Comparison of ENCODE assay signal across 16 cellular contexts in genomic region chr2:38109732-38110181, GRCh38. TPM values are rescaled to one million over a fixed set of nuclear protein-coding genes. Genes with fewer than 3 reads are reported as not detected.
DNase-seq lines count a peak whose midpoint lies in the region; ATAC-seq and TF ChIP-seq lines count a peak whose summit lies in the region.
"Had no signal": no experiment of that assay in that cellular context is flagged by ENCODE, and none has a peak within 500 bp of the region (broad histone marks: within the 10 kb centered on the region; RNA-seq: fewer than 3 reads in every experiment).

No MANE protein-coding gene starts in this region.

- H3K4me1 ChIP-seq in esophagus (ENCODE audit: control insufficient read depth in 2 of 2, insufficient read depth in 2 of 2, low read length in 1 of 2) = peaks cover 6 to 7% of the 10 kb centered on the region in 2 donors

- H3K36me3 ChIP-seq in esophagus (ENCODE audit: control insufficient read depth in 2 of 2, insufficient read depth in 2 of 2, low read length in 1 of 2) = no peaks in the 10 kb centered on the region
- H3K36me3 ChIP-seq: BLaER1 treated with 17β-estradiol and CSF1 and Interleukin-3, amounts not matched to agents 10 nM and 100 nM; MG63; right atrium auricular region; tibial artery had no signal

- H3K4me3 ChIP-seq in esophagus (ENCODE audit: low read depth in 1 of 2, low read length in 2 of 2) = no peak overlapping the region
- H3K4me3 ChIP-seq: BLaER1 treated with 17β-estradiol and CSF1 and Interleukin-3, amounts not matched to agents 10 nM and 100 nM; MG63; right atrium auricular region; tibial artery had no signal

- peak overlapping the region in 2 of 3 experiments; percentile 4 to 48 for H3K4me3 Mint-ChIP-seq in nephron
- H3K4me3 Mint-ChIP-seq: activated CD4-positive, alpha-beta T cell treated with anti-CD3 and anti-CD28 coated beads, Interleukin-2, amount 10 ng/mL, durations not matched to agents 7 days and 5 days; central memory CD8-positive, alpha-beta T cell had no signal

- peaks cover 76% of the 10 kb centered on the region for H3K4me1 Mint-ChIP-seq in nephron
- H3K4me1 Mint-ChIP-seq: central memory CD8-positive, alpha-beta T cell had no signal

- peaks cover 14% of the 10 kb centered on the region for H3K9me3 Mint-ChIP-seq in nephron
- H3K9me3 Mint-ChIP-seq: central memory CD8-positive, alpha-beta T cell had no signal

- H3K36me3 Mint-ChIP-seq in nephron (ENCODE audit: low read depth) = peaks cover 9% of the 10 kb centered on the region

- H3K27ac ChIP-seq in esophagus (ENCODE audit: low read depth in 2 of 2, low read length in 1 of 2) = peak overlapping the region; percentile 61 to 79
- H3K27ac ChIP-seq: BLaER1 treated with 17β-estradiol and CSF1 and Interleukin-3, amounts not matched to agents 10 nM and 100 nM; right atrium auricular region; tibial artery had no signal

- 27 to 30% methylated on average over 4 of the region's 4 CpGs for WGBS in esophagus, 2 donors

- H3K27ac Mint-ChIP-seq in nephron = peak overlapping the region; percentile 96 to 99 (median 97)
- H3K27ac Mint-ChIP-seq: activated CD4-positive, alpha-beta T cell treated with anti-CD3 and anti-CD28 coated beads, Interleukin-2, amount 10 ng/mL, durations not matched to agents 7 days and 5 days had no signal

- no peaks in the 10 kb centered on the region for H3K27me3 ChIP-seq in esophagus (ENCODE audit: control insufficient read depth in 1 of 2, insufficient read depth in 2 of 2, low read length in 2 of 2)
- H3K27me3 ChIP-seq: BLaER1 treated with 17β-estradiol and CSF1 and Interleukin-3, amounts not matched to agents 10 nM and 100 nM; MG63; right atrium auricular region; tibial artery had no signal

- no peaks in the 10 kb centered on the region for H3K9me3 ChIP-seq in esophagus (ENCODE audit: control insufficient read depth in 2 of 2, insufficient read depth in 1 of 2, low read depth in 1 of 2, low read length in 1 of 2)
- H3K9me3 ChIP-seq: tibial artery had no signal

- H3K27me3 Mint-ChIP-seq in nephron (ENCODE audit: low read depth) = no peaks in the 10 kb centered on the region

- peak; percentile 47 for DNase-seq in LoVo (ENCODE audit: low spot score)
- no peak for DNase-seq in SKM-1 treated with dmso at 0.1 percent for 144 hours (lab: John Stamatoyannopoulos, UW; ENCODE audit: unreplicated experiment)
- no peak for DNase-seq in OCI-M1 (lab: John Stamatoyannopoulos, UW)
- DNase-seq in foreskin melanocyte = no peak
- no peak for DNase-seq in NCI-H748 (lab: John Stamatoyannopoulos, UW; ENCODE audit: unreplicated experiment)
- DNase-seq: activated CD4-positive, alpha-beta T cell treated with anti-CD3 and anti-CD28 coated beads, Interleukin-2, amount 10 ng/mL, durations not matched to agents 7 days and 5 days; activated gamma-delta T cell; GDM1; MG63; tibial artery had no signal

- ATAC-seq in GM18511 (IDR thresholded peaks at IDR 0.05; ENCODE audit: unreplicated experiment) = peak; percentile 61

- no peak for TF ChIP-seq CTCF in nephron (IDR thresholded peaks at IDR 0.05; ENCODE audit: unreplicated experiment in 3 of 3)

RNA-seq across cellular contexts. Expression of gene CYP1B1, which starts 33.8 kb away (rescaled TPM):
- polyA plus RNA-seq in esophagus = 1 to 10 TPM; 1.5 to 8.4 TPM
